Comparison of ENCODE assay signal across 1 cellular context in genomic region chr1:31064115-31064514, GRCh38.
TF ChIP-seq lines count a peak whose summit lies in the region.

No MANE protein-coding gene starts in this region.

TF ChIP-seq in HepG2, 621 proteins besides CTCF, POLR2A, EP300 and RAD21 (continued from another document and continues in another):
- TF ChIP-seq ZBTB33 (CRISPR knock-in tag; IDR thresholded peaks at IDR 0.05) (no peak), FOXP1 (IDR thresholded peaks at IDR 0.05) (no peak), FOXP1 (CRISPR knock-in tag; IDR thresholded peaks at IDR 0.05) (peak; percentile 85), GLMP (CRISPR knock-in tag; IDR thresholded peaks at IDR 0.05; ENCODE audit: borderline replicate concordance) (no peak), ZIK1 (CRISPR knock-in tag; IDR thresholded peaks at IDR 0.05; ENCODE audit: borderline replicate concordance, low read depth) (no peak), ZFP82 (CRISPR knock-in tag; IDR thresholded peaks at IDR 0.05; ENCODE audit: borderline replicate concordance) (no peak), MIER3 (CRISPR knock-in tag; IDR thresholded peaks at IDR 0.05; ENCODE audit: borderline replicate concordance) (no peak), NCOR1 (IDR thresholded peaks at IDR 0.05; ENCODE audit: borderline replicate concordance, low read length) (peak; percentile 81; the same call in 1 of the 2 replicates), CEBPG (CRISPR knock-in tag; IDR thresholded peaks at IDR 0.05) (peak; percentile 44), CENPX (CRISPR knock-in tag; IDR thresholded peaks at IDR 0.05) (no peak), NR2C2 (CRISPR knock-in tag; IDR thresholded peaks at IDR 0.05; ENCODE audit: borderline replicate concordance) (no peak), ARHGAP35 (CRISPR knock-in tag; IDR thresholded peaks at IDR 0.05; ENCODE audit: borderline replicate concordance) (no peak), ZNF530 (CRISPR knock-in tag; IDR thresholded peaks at IDR 0.05; ENCODE audit: low read depth) (no peak), ZBTB39 (CRISPR knock-in tag; IDR thresholded peaks at IDR 0.05) (no peak), ZFAT (CRISPR knock-in tag; conservative IDR thresholded peaks at IDR 0.05) (no peak), KDM6A (CRISPR knock-in tag; IDR thresholded peaks at IDR 0.05; ENCODE audit: low read depth) (0 out of 2 replicates have a peak, but pooled peaks have one; percentile 29), MXI1 (IDR thresholded peaks at IDR 0.05; ENCODE audit: borderline replicate concordance, low read depth, low read length) (peak; percentile 21; the same call in 1 of the 3 replicates), ZNF749 (CRISPR knock-in tag; IDR thresholded peaks at IDR 0.05; ENCODE audit: borderline replicate concordance) (no peak), ZNF276 (CRISPR knock-in tag; IDR thresholded peaks at IDR 0.05; ENCODE audit: low read depth) (no peak), NONO (IDR thresholded peaks at IDR 0.05) (no peak), NONO (CRISPR knock-in tag; conservative IDR thresholded peaks at IDR 0.05) (no peak), HHEX (CRISPR knock-in tag; IDR thresholded peaks at IDR 0.05) (peak; percentile 80), ZBTB38 (CRISPR knock-in tag; IDR thresholded peaks at IDR 0.05) (no peak), PHB2 (IDR thresholded peaks at IDR 0.05; ENCODE audit: partially characterized antibody) (no peak), KLF13 (CRISPR knock-in tag; IDR thresholded peaks at IDR 0.05) (no peak), TERF1 (CRISPR knock-in tag; IDR thresholded peaks at IDR 0.05) (no peak), NAIF1 (CRISPR knock-in tag; IDR thresholded peaks at IDR 0.05; ENCODE audit: borderline replicate concordance) (no peak), ZNF496 (CRISPR knock-in tag; IDR thresholded peaks at IDR 0.05; ENCODE audit: insufficient replicate concordance) (no peak), SRSF1 (optimal IDR thresholded peaks at IDR 0.05; ENCODE audit: low read depth, low read length) (no peak), ZNF776 (CRISPR knock-in tag; IDR thresholded peaks at IDR 0.05) (no peak), MLXIP (CRISPR knock-in tag; IDR thresholded peaks at IDR 0.05; ENCODE audit: borderline replicate concordance) (no peak), ZNF567 (CRISPR knock-in tag; IDR thresholded peaks at IDR 0.05; ENCODE audit: borderline replicate concordance) (no peak), HNF4A (CRISPR knock-in tag; IDR thresholded peaks at IDR 0.05) (peak; percentile 86), CSRNP1 (CRISPR knock-in tag; IDR thresholded peaks at IDR 0.05) (no peak), SOX6 (IDR thresholded peaks at IDR 0.05) (no peak), SOX6 (CRISPR knock-in tag; IDR thresholded peaks at IDR 0.05) (peak; percentile 93), ZNF337 (CRISPR knock-in tag; IDR thresholded peaks at IDR 0.05; ENCODE audit: borderline replicate concordance, low read depth) (no peak), U2AF1 (optimal IDR thresholded peaks at IDR 0.05; ENCODE audit: low read depth, low read length) (no peak), SMAD9 (CRISPR knock-in tag; IDR thresholded peaks at IDR 0.05) (no peak), CBX5 (CRISPR knock-in tag; IDR thresholded peaks at IDR 0.05; ENCODE audit: borderline replicate concordance) (no peak), ZNF615 (CRISPR knock-in tag; IDR thresholded peaks at IDR 0.05; ENCODE audit: borderline replicate concordance) (no peak), SNAPC5 (CRISPR knock-in tag; IDR thresholded peaks at IDR 0.05; ENCODE audit: borderline replicate concordance) (no peak), TFDP2 (CRISPR knock-in tag; IDR thresholded peaks at IDR 0.05) (no peak), ELF3 (CRISPR knock-in tag; IDR thresholded peaks at IDR 0.05) (no peak), GMEB2 (CRISPR knock-in tag; IDR thresholded peaks at IDR 0.05; ENCODE audit: low read depth) (no peak), SP4 (CRISPR knock-in tag; IDR thresholded peaks at IDR 0.05) (no peak), ZNF343 (CRISPR knock-in tag; IDR thresholded peaks at IDR 0.05) (no peak), ZNF644 (CRISPR knock-in tag; IDR thresholded peaks at IDR 0.05; ENCODE audit: low read depth) (no peak)
